Comparison of ENCODE assay signal across 8 cellular contexts in genomic region chr18:63365909-63366269, GRCh38. TPM values are rescaled to one million over a fixed set of nuclear protein-coding genes. Genes with fewer than 3 reads are reported as not detected.
A peak's percentile ranks its signal among the peaks of the same experiment; 100 is the strongest.
DNase-seq lines count a peak whose midpoint lies in the region; ATAC-seq and TF ChIP-seq lines count a peak whose summit lies in the region.

No MANE protein-coding gene starts in this region.

- H3K4me3 ChIP-seq in MG63 (peak overlapping the region; percentile 78), cardiac fibroblast (replicated peaks in 1 of 2; ENCODE audit: low read depth in 2 of 2, low read length in 2 of 2) (peak overlapping the region; percentile 69 to 86)

- peaks cover 23% of the 10 kb centered on the region for H3K36me3 ChIP-seq in MG63

- H3K27me3 Mint-ChIP-seq in T-helper 1 cell treated with Interleukin-12 subunit alpha and Interleukin-12 subunit beta and Interleukin-4 antibody, amounts not matched to agents 30 μg/mL and 1 μg/mL, for 36 hours (ENCODE audit: low read depth), result no peaks in the 10 kb centered on the region
- H3K27me3 Mint-ChIP-seq in mesothelial cell of epicardium (ENCODE audit: low read depth), result no peaks in the 10 kb centered on the region

- peaks cover 20% of the 10 kb centered on the region for H3K36me3 Mint-ChIP-seq in T-helper 1 cell treated with Interleukin-12 subunit alpha and Interleukin-12 subunit beta and Interleukin-4 antibody, amounts not matched to agents 30 μg/mL and 1 μg/mL, for 36 hours (ENCODE audit: low read depth)
- H3K36me3 Mint-ChIP-seq in mesothelial cell of epicardium, result peaks cover 15% of the 10 kb centered on the region

- peaks cover 31% of the 10 kb centered on the region for H3K4me1 Mint-ChIP-seq in T-helper 1 cell treated with Interleukin-12 subunit alpha and Interleukin-12 subunit beta and Interleukin-4 antibody, amounts not matched to agents 30 μg/mL and 1 μg/mL, for 36 hours (ENCODE audit: low read depth)
- peaks cover 23% of the 10 kb centered on the region for H3K4me1 Mint-ChIP-seq in mesothelial cell of epicardium

- peaks cover 16% of the 10 kb centered on the region for H3K9me3 Mint-ChIP-seq in T-helper 1 cell treated with Interleukin-12 subunit alpha and Interleukin-12 subunit beta and Interleukin-4 antibody, amounts not matched to agents 30 μg/mL and 1 μg/mL, for 36 hours
- peaks cover 9% of the 10 kb centered on the region for H3K9me3 Mint-ChIP-seq in mesothelial cell of epicardium

- no peaks in the 10 kb centered on the region for H3K9me3 ChIP-seq in MG63

- peak overlapping the region; percentile 91 for H3K4me3 Mint-ChIP-seq in T-helper 1 cell treated with Interleukin-12 subunit alpha and Interleukin-12 subunit beta and Interleukin-4 antibody, amounts not matched to agents 30 μg/mL and 1 μg/mL, for 36 hours
- peak overlapping the region; percentile 93 for H3K4me3 Mint-ChIP-seq in mesothelial cell of epicardium

- no peak for ATAC-seq in HG02970 (IDR thresholded peaks at IDR 0.05; ENCODE audit: low FRiP score, unreplicated experiment)

- DNase-seq in T-helper 1 cell, result no peak
- DNase-seq in MG63, result peak; percentile 8
- DNase-seq in cardiac fibroblast (ENCODE audit: low read depth in 2 of 2), result peak in 1 of 2 donors; percentile 17
- no peak for DNase-seq in mesothelial cell of epicardium (ENCODE audit: low spot score in 2 of 2, unreplicated experiment in 2 of 2)
- DNase-seq in NCI-H748 (lab: John Stamatoyannopoulos, UW; ENCODE audit: unreplicated experiment), result no peak
- DNase-seq in NCI-H1694 (lab: John Stamatoyannopoulos, UW), result no peak

- H3K27me3 ChIP-seq in MG63, result no peaks in the 10 kb centered on the region

- peak overlapping the region; percentile 70 for H3K27ac Mint-ChIP-seq in T-helper 1 cell treated with Interleukin-12 subunit alpha and Interleukin-12 subunit beta and Interleukin-4 antibody, amounts not matched to agents 30 μg/mL and 1 μg/mL, for 36 hours
- H3K27ac Mint-ChIP-seq in mesothelial cell of epicardium, result peak overlapping the region; percentile 93

- TF ChIP-seq CTCF in cardiac fibroblast (IDR thresholded peaks at IDR 0.05; ENCODE audit: low read depth, low read length), result no peak
- TF ChIP-seq CTCF in mesothelial cell of epicardium (IDR thresholded peaks at IDR 0.05; ENCODE audit: unreplicated experiment), result no peak

RNA-seq across cellular contexts. Expression of gene KDSR, which starts 1.1 kb away (rescaled TPM):
- 17.5 and 23.7 TPM in 2 replicates for total RNA-seq in MG63 (2014; rRNA removed; shearing (Covaris generic); ENCODE audit: low replicate concordance)
- total RNA-seq in mesothelial cell of epicardium, result 47.0 to 52.8 TPM (median 52.3 TPM) in 3 replicates

RNA-seq across cellular contexts. Expression of gene BCL2, which starts 46.3 kb away (rescaled TPM):
- total RNA-seq in MG63 (2014; rRNA removed; shearing (Covaris generic); ENCODE audit: low replicate concordance), result 3.0 and 5.4 TPM in 2 replicates
- total RNA-seq in mesothelial cell of epicardium, result 8.4 to 9.3 TPM (median 8.5 TPM) in 3 replicates

RNA-seq across cellular contexts. Expression of gene VPS4B, which starts 56.4 kb away (rescaled TPM):
- 28.9 and 43.9 TPM in 2 replicates for total RNA-seq in MG63 (2014; rRNA removed; shearing (Covaris generic); ENCODE audit: low replicate concordance)
- total RNA-seq in mesothelial cell of epicardium, result 41.4 to 43.8 TPM (median 43.3 TPM) in 3 replicates
